Comparison of ENCODE assay signal across 10 cellular contexts in genomic region chr11:46242462-46242960, GRCh38. TPM values are rescaled to one million over a fixed set of nuclear protein-coding genes. Genes with fewer than 3 reads are reported as not detected.
DNase-seq lines count a peak whose midpoint lies in the region; ATAC-seq, FAIRE-seq and TF ChIP-seq lines count a peak whose summit lies in the region.
"Had no signal": no experiment of that assay in that cellular context is flagged by ENCODE, and none has a peak within 500 bp of the region (broad histone marks: within the 10 kb centered on the region; RNA-seq: fewer than 3 reads in every experiment).

No MANE protein-coding gene starts in this region.

- TF ChIP-seq CTCF in DND-41 (IDR thresholded peaks at IDR 0.05; ENCODE audit: borderline replicate concordance, extremely low read depth, low read length, poor library complexity, severe bottlenecking) (no peak), PC-3 (conservative IDR thresholded peaks at IDR 0.05; ENCODE audit: low read depth, low read length) (no peak), pancreas (IDR thresholded peaks at IDR 0.05) (no peak), D721Med (IDR thresholded peaks at IDR 0.05; ENCODE audit: insufficient read depth, missing control alignments) (no peak)

- no peaks in the 10 kb centered on the region for H3K9me3 ChIP-seq in DND-41 (ENCODE audit: insufficient read depth, low read length, severe bottlenecking)
- no peaks in the 10 kb centered on the region for H3K9me3 ChIP-seq in PC-3 (ENCODE audit: low read length)
- no peaks in the 10 kb centered on the region for H3K9me3 ChIP-seq in pancreas

- H3K36me3 ChIP-seq in DND-41 (ENCODE audit: insufficient read depth, low read length) (no peaks in the 10 kb centered on the region), PC-3 (ENCODE audit: low read depth, low read length) (no peaks in the 10 kb centered on the region), pancreas (no peaks in the 10 kb centered on the region)

- H3K9ac ChIP-seq in DND-41 (ENCODE audit: low read depth, low read length): peak overlapping the region; percentile 68
- peak overlapping the region; percentile 67 for H3K9ac ChIP-seq in PC-3 (ENCODE audit: low read length)

- intact Hi-C loops in PC-3 (cut with micrococcal nuclease): no loop called here
- intact Hi-C loops in pancreas (cut with DNase I): no loop called here

- no peaks in the 10 kb centered on the region for H3K79me2 ChIP-seq in DND-41 (ENCODE audit: insufficient read depth, low read length)
- H3K79me2 ChIP-seq in PC-3 (ENCODE audit: low read length): no peaks in the 10 kb centered on the region

- H3K27me3 ChIP-seq in DND-41 (ENCODE audit: insufficient read depth, low read length, poor library complexity) (peaks cover 14% of the 10 kb centered on the region), PC-3 (ENCODE audit: low read length) (no peaks in the 10 kb centered on the region), pancreas (no peaks in the 10 kb centered on the region)

- H2AFZ ChIP-seq in DND-41 (ENCODE audit: low read depth, low read length) (peak overlapping the region; percentile 78), PC-3 (ENCODE audit: low read length) (peak overlapping the region; percentile 100)

- ATAC-seq in DND-41 (ENCODE audit: insufficient read depth, low read depth) (no peak), PC-3 (no peak), pancreas (no peak), HG02623 (IDR thresholded peaks at IDR 0.05; ENCODE audit: unreplicated experiment) (no peak)

- no peaks in the 10 kb centered on the region for H3K9me2 ChIP-seq in PC-3 (replicated peaks; ENCODE audit: low read length)

- H4K20me1 ChIP-seq in DND-41 (ENCODE audit: insufficient read depth, low read length) (no peaks in the 10 kb centered on the region), PC-3 (ENCODE audit: low read length) (no peaks in the 10 kb centered on the region)

- CTCF ChIA-PET in PC-3 (lab: Charles Lee): interaction anchor here (1.2 to 1.4 kb wide), 2 partner anchors 66 to 72 kb away, joined by 6 read pairs; no protein-coding TSS in a partner anchor

- H3K4me2 ChIP-seq in DND-41 (ENCODE audit: insufficient read depth, low read length) (peak overlapping the region; percentile 60), PC-3 (ENCODE audit: low read length) (peak overlapping the region; percentile 99)

- H3K27ac ChIP-seq in DND-41 (ENCODE audit: low read length) (peak overlapping the region; percentile 89), PC-3 (ENCODE audit: low read length) (peak overlapping the region; percentile 73), epithelial cell of prostate (peak overlapping the region; percentile 93), pancreas (peak overlapping the region; percentile 42 to 84 (median 78))

- BruUV-seq in PC-3 (replicated peaks; lab: Mats Ljungman, UMichigan): no TSS peak

- H3K4me1 ChIP-seq in DND-41 (ENCODE audit: insufficient read depth, low read length): peaks cover 48% of the 10 kb centered on the region
- H3K4me1 ChIP-seq in PC-3 (ENCODE audit: insufficient read depth, low read length): peaks cover 26% of the 10 kb centered on the region
- H3K4me1 ChIP-seq in pancreas: peaks cover 0 to 13% (median 7%) of the 10 kb centered on the region in 3 donors

- FAIRE-seq in pancreas (lab: Jason Lieb, UNC): no peak
- FAIRE-seq in D721Med (lab: Jason Lieb, UNC): no peak
- no peak for FAIRE-seq in RCC 7860 (lab: Jason Lieb, UNC)
- FAIRE-seq: urothelium cell line had no signal

- 74 to 82% methylated on average over 5 of the region's 5 CpGs for WGBS in pancreas, 2 donors

- H3K4me3 ChIP-seq in DND-41 (ENCODE audit: low read depth in 1 of 2, low read length in 2 of 2) (peak overlapping the region; percentile 15 to 65; a peak in 3 of 4 replicates), PC-3 (ENCODE audit: low read length) (peak overlapping the region; percentile 80), pancreas (peak overlapping the region in 2 of 4 donors; percentile 37 to 45)

- H3F3A ChIP-seq in PC-3 (ENCODE audit: low read length, unreplicated experiment): no peaks in the 10 kb centered on the region

- POLR2A ChIA-PET in PC-3 (lab: Charles Lee; ENCODE audit: unreplicated experiment): interaction anchor here (1.0 to 2.1 kb wide), 2 partner anchors 31 to 65 kb away, joined by 3 to 8 read pairs; no protein-coding TSS in a partner anchor

- no peak for DNase-seq in DND-41
- DNase-seq in PC-3: no peak
- DNase-seq in epithelial cell of prostate (ENCODE audit: low read depth, low spot score): no peak
- no peak for DNase-seq in pancreas
- no peak for DNase-seq in NCI-H524 treated with DMSO at 0.1 percent for 48 hours (lab: John Stamatoyannopoulos, UW)
- no peak for DNase-seq in D721Med (ENCODE audit: insufficient read length, low spot score)
- no peak for DNase-seq in RCC 7860 (ENCODE audit: low spot score)

RNA-seq across cellular contexts. Expression of gene CREB3L1, which starts 35.0 kb away (rescaled TPM):
- total RNA-seq in PC-3 (2014; rRNA removed) (1.1 and 1.4 TPM in 2 replicates), pancreas (100 to 1,000 TPM in 1 of 6 donors, 10 to 100 TPM in 5; 26.3 to 129 (median 47.9) TPM)
- 10 to 100 TPM; 40.1 to 59.1 TPM for polyA plus RNA-seq in pancreas
- total RNA-seq: SK-MEL-5 had no signal

Comparison
In these comparisons a context has a peak if more than half of its experiments do, and no peak if none do; other contexts are left out.
1. RNA of gene CREB3L1, which starts 35.0 kb away (total RNA-seq): 26.3 to 129 TPM in pancreas; 1.1 to 1.4 TPM in PC-3; every median in the first group is over 10 times any median in the second.
2. Peak in every context shown above with its lines, with median percentiles within 50 percentile points of each other: H3K27ac ChIP-seq.